In genomic region chr6:87277123-87277522, GRCh38 we compare ENCODE assay signal across 9 cellular contexts. TPM values are rescaled to one million over a fixed set of nuclear protein-coding genes. Genes with fewer than 3 reads are reported as not detected.
DNase-seq lines count a peak whose midpoint lies in the region; ATAC-seq, FAIRE-seq and TF ChIP-seq lines count a peak whose summit lies in the region.
"Had no signal": no experiment of that assay in that cellular context is flagged by ENCODE, and none has a peak within 500 bp of the region (broad histone marks: within the 10 kb centered on the region; RNA-seq: fewer than 3 reads in every experiment).

No MANE protein-coding gene starts in this region.

- no peak overlapping the region for H3K23ac ChIP-seq in H1 (ENCODE audit: insufficient read length)

- no peaks in the 10 kb centered on the region for H4K20me1 ChIP-seq in H1 (replicated peaks in 1 of 2; ENCODE audit: control insufficient read depth in 1 of 2, insufficient read depth in 2 of 2, low read length in 2 of 2)

- no peaks in the 10 kb centered on the region for H3K36me3 ChIP-seq in H1 (ENCODE audit: control insufficient read depth in 2 of 4, insufficient read depth in 4 of 4, low read length in 3 of 4)

- no peaks in the 10 kb centered on the region for H3K4me1 ChIP-seq in A549
- H3K4me1 ChIP-seq in H1 (replicated peaks in 1 of 4; ENCODE audit: control insufficient read depth in 3 of 4, insufficient read depth in 4 of 4, low read length in 3 of 4): no peaks in the 10 kb centered on the region

- peak; percentile 66 to 83; a peak in 3 of 6 replicates for ATAC-seq in A549
- ATAC-seq in natural killer cell: no peak

- no peaks in the 10 kb centered on the region; the same call in 1 of the 2 replicates for H3K23me2 ChIP-seq in H1 (ENCODE audit: low read depth, low read length)

- CTCF ChIA-PET in A549 (lab: Yijun Ruan, JAX) (interaction anchor here (1.1 to 2.1 kb wide), 3 partner anchors 10 to 137 kb away, joined by 3 to 6 read pairs (median 3); no protein-coding TSS in a partner anchor), H1 (lab: Charles Lee; ENCODE audit: partially characterized antibody) (interaction anchor here (0.6 to 4.7 kb wide), 9 partner anchors 11 to 511 kb away, joined by 3 to 24 read pairs (median 5); no protein-coding TSS in a partner anchor)

- no peaks in the 10 kb centered on the region for H3K9me3 Mint-ChIP-seq in activated T-cell treated with anti-CD3 and anti-CD28 coated beads, Interleukin-2, amount 50 U/mL, for 24 hours
- H3K9me3 Mint-ChIP-seq in natural killer cell: no peaks in the 10 kb centered on the region

- TF ChIP-seq CTCF in A549 (IDR thresholded peaks at IDR 0.05) (peak; percentile 27; the same call in 1 of the 3 replicates), H1 (IDR thresholded peaks at IDR 0.05; ENCODE audit: control extremely low read depth in 1 of 3, insufficient read depth in 1 of 3, low read depth in 1 of 3, low read length in 3 of 3) (peak in 2 of 3 experiments; percentile 4 to 19; a peak in 2 of 4 replicates), GM20000 (IDR thresholded peaks at IDR 0.05; ENCODE audit: extremely low read depth, missing control alignments) (no peak), natural killer cell (IDR thresholded peaks at IDR 0.05) (no peak)

- no peak overlapping the region for H4K91ac ChIP-seq in H1 (replicated peaks; ENCODE audit: insufficient read length, low read length)

- TF ChIP-seq EP300 in A549 (IDR thresholded peaks at IDR 0.05) (no peak), H1 (IDR thresholded peaks at IDR 0.05; ENCODE audit: borderline replicate concordance in 1 of 2, low read depth in 2 of 2, low read length in 2 of 2) (no peak)

- H3K27ac ChIP-seq in A549 (no peak overlapping the region), H1 (ENCODE audit: low read depth, low read length) (no peak overlapping the region)

- no peaks in the 10 kb centered on the region for H3K27me3 ChIP-seq in H1 (replicated peaks in 1 of 4; ENCODE audit: control insufficient read depth in 3 of 4, extremely low read depth in 1 of 4, insufficient read depth in 3 of 4, low read length in 3 of 4)

- no peak overlapping the region for H2BK20ac ChIP-seq in H1 (ENCODE audit: low read length)

- H3K4me3 Mint-ChIP-seq in activated T-cell treated with anti-CD3 and anti-CD28 coated beads, Interleukin-2, amount 50 U/mL, for 24 hours: no peak overlapping the region
- no peak overlapping the region for H3K4me3 Mint-ChIP-seq in natural killer cell

- peaks cover 12% of the 10 kb centered on the region for H3K4me1 Mint-ChIP-seq in activated T-cell treated with anti-CD3 and anti-CD28 coated beads, Interleukin-2, amount 50 U/mL, for 24 hours (ENCODE audit: low read depth)
- H3K4me1 Mint-ChIP-seq in natural killer cell: peaks cover 4 to 5% of the 10 kb centered on the region in 2 donors

- H3K9ac ChIP-seq in H1 (replicated peaks in 1 of 4; ENCODE audit: extremely low read depth in 1 of 4, low read depth in 3 of 4, low read length in 3 of 4): no peak overlapping the region

- H4K8ac ChIP-seq in H1 (ENCODE audit: extremely low read depth, insufficient read depth, low read length): no peak overlapping the region

- POLR2A ChIA-PET in A549 (lab: Yijun Ruan, JAX): no interaction called here
- POLR2A ChIA-PET in H1 (lab: Charles Lee; ENCODE audit: partially characterized antibody): interaction anchor here (0.6 to 1.0 kb wide), 2 partner anchors 10 to 89 kb away, joined by 3 read pairs; no protein-coding TSS in a partner anchor

- no peak for TF ChIP-seq POLR2A in A549 (IDR thresholded peaks at IDR 0.05; ENCODE audit: low read length)
- TF ChIP-seq POLR2A in GM12892 (IDR thresholded peaks at IDR 0.05; ENCODE audit: low read depth, low read length): no peak
- no peak for TF ChIP-seq POLR2A in H1 (IDR thresholded peaks at IDR 0.05; ENCODE audit: control extremely low read depth in 1 of 2, low read depth in 2 of 2, low read length in 2 of 2)

- TF ChIP-seq RAD21 in A549 (conservative IDR thresholded peaks at IDR 0.05 in 1 of 2, IDR thresholded peaks at IDR 0.05 in 1 of 2): peak; percentile 35 to 53; a peak in 2 of 5 replicates
- peak; percentile 39 to 45 for TF ChIP-seq RAD21 in H1 (IDR thresholded peaks at IDR 0.05 in 1 of 2, conservative IDR thresholded peaks at IDR 0.05 in 1 of 2; ENCODE audit: low read depth in 2 of 2, low read length in 2 of 2)

- no peak overlapping the region for H3K18ac ChIP-seq in H1 (ENCODE audit: extremely low read depth, low read length)

- no peak overlapping the region for H2BK5ac ChIP-seq in H1 (ENCODE audit: low read depth, low read length)

- intact Hi-C loops in natural killer cell (cut with micrococcal nuclease): no loop called here

- H3K79me2 ChIP-seq in H1 (ENCODE audit: control insufficient read depth in 1 of 2, insufficient read depth in 2 of 2, low read length in 2 of 2): no peaks in the 10 kb centered on the region

- no peak overlapping the region for H2BK120ac ChIP-seq in H1 (replicated peaks; ENCODE audit: low read depth, low read length)

- no peak overlapping the region for H4K5ac ChIP-seq in H1 (ENCODE audit: insufficient read length, low read depth, low read length)

- H3K56ac ChIP-seq in H1 (replicated peaks; ENCODE audit: insufficient read length, low read depth, low read length): no peak overlapping the region

- H3K9me3 ChIP-seq in A549 (no peaks in the 10 kb centered on the region), H1 (ENCODE audit: insufficient read depth in 2 of 2, low read depth in 1 of 2, low read length in 1 of 2) (no peaks in the 10 kb centered on the region)

- no peaks in the 10 kb centered on the region for H3K79me1 ChIP-seq in H1 (ENCODE audit: low read depth, low read length)

- H2AFZ ChIP-seq in H1 (ENCODE audit: low read length): no peak overlapping the region

- H3K14ac ChIP-seq in H1 (ENCODE audit: insufficient read length): no peak overlapping the region

- H3K4me3 ChIP-seq in A549 (no peak overlapping the region), H1 (ENCODE audit: extremely low read depth in 1 of 4, insufficient read depth in 2 of 4, low read depth in 3 of 4, low read length in 4 of 4) (no peak overlapping the region)

- H3K27me3 Mint-ChIP-seq in activated T-cell treated with anti-CD3 and anti-CD28 coated beads, Interleukin-2, amount 50 U/mL, for 24 hours: no peaks in the 10 kb centered on the region
- H3K27me3 Mint-ChIP-seq in natural killer cell (ENCODE audit: low read depth in 2 of 2): no peaks in the 10 kb centered on the region

- H3K36me3 Mint-ChIP-seq in activated T-cell treated with anti-CD3 and anti-CD28 coated beads, Interleukin-2, amount 50 U/mL, for 24 hours (ENCODE audit: low read depth): no peaks in the 10 kb centered on the region
- no peaks in the 10 kb centered on the region for H3K36me3 Mint-ChIP-seq in natural killer cell

- no peak overlapping the region for H3K4ac ChIP-seq in H1 (replicated peaks; ENCODE audit: insufficient read length, low read depth, low read length)

- DNase-seq in A549 (ENCODE audit: low read depth in 1 of 2, low spot score in 1 of 2): peak in 1 of 2 experiments; percentile 39
- no peak for DNase-seq in GM12892 (ENCODE audit: insufficient read length)
- DNase-seq in NCI-H460 (ENCODE audit: extremely low read depth, low read depth): peak; percentile 29
- DNase-seq in H1 (ENCODE audit: low read depth in 1 of 2, low spot score in 2 of 2): no peak
- no peak for DNase-seq in GM20000 (ENCODE audit: low spot score)
- no peak for DNase-seq in activated T-cell treated with anti-CD3 and anti-CD28 coated beads, Interleukin-2, amount 50 U/mL, for 24 hours
- no peak for DNase-seq in activated CD4-positive, alpha-beta T cell treated with anti-CD3 and anti-CD28 coated beads for 1 hour
- DNase-seq in natural killer cell: no peak
- DNase-seq: activated naive CD4-positive, alpha-beta T cell treated with Interleukin-2 at 50 U/mL for 16 hours had no signal

- no peak overlapping the region for H2BK15ac ChIP-seq in H1 (ENCODE audit: low read length)

- H2AK5ac ChIP-seq in H1 (ENCODE audit: low read depth, low read length): no peak overlapping the region

- H3K4me2 ChIP-seq in A549: no peak overlapping the region
- H3K4me2 ChIP-seq in H1 (ENCODE audit: insufficient read depth in 1 of 2, low read depth in 2 of 2, low read length in 2 of 2): no peak overlapping the region

- FAIRE-seq in A549 (lab: Jason Lieb, UNC) (no peak), GM12892 (lab: Jason Lieb, UNC) (peak; percentile 50), H1 (lab: Jason Lieb, UNC) (no peak)

- H3K27ac Mint-ChIP-seq in activated T-cell treated with anti-CD3 and anti-CD28 coated beads, Interleukin-2, amount 50 U/mL, for 24 hours: no peak overlapping the region
- no peak overlapping the region for H3K27ac Mint-ChIP-seq in natural killer cell

- no peak overlapping the region for H2BK12ac ChIP-seq in H1 (ENCODE audit: low read depth, low read length)

RNA-seq across cellular contexts. Expression of gene SMIM8, which starts 45.3 kb away (rescaled TPM):
- polyA plus RNA-seq in A549 (2011; rRNA removed) (4.7 and 6.9 TPM in 2 replicates), A549 (2017; fragmentation: RNase III; extraction: RNeasy Plus Mini Kit Qiagen cat#74134 plus additional on column Dnase treatment) (2.8 to 3.1 TPM (median 2.9 TPM) in 3 replicates), H1 (2011; rRNA removed) (1.6 and 3.0 TPM in 2 replicates)
- polyA plus RNA-seq in A549 (2012; cell fraction: cytosol; rRNA removed): 1.2 TPM in 2 replicates
- polyA plus RNA-seq in A549 (2012; cell fraction: nucleus; rRNA removed): 0.85 and 1.6 TPM in 2 replicates
- 1.4 TPM in 2 replicates for polyA minus RNA-seq in A549 (2011; rRNA and poly(A)+ RNA removed)
- polyA plus RNA-seq in GM12892 (2012; ENCODE audit: missing spikeins): 11.0 TPM
- 6.4 and 8.0 TPM in 2 replicates for total RNA-seq in NCI-H460 (2014; rRNA removed; shearing (Covaris generic))
- polyA plus RNA-seq in NCI-H460 (2014; cell fraction: nucleus; rRNA removed): 8.7 and 10.9 TPM in 2 replicates
- total RNA-seq in H1 (2021; fragmentation: NEBNext Ultra II Directional; extraction: Animal tissue kit (Norgen Biotek cat#: 25700)): 8.6 and 10.7 TPM in 2 replicates
- polyA plus RNA-seq in H1 (2011; cell fraction: cytosol; rRNA removed): 3.9 TPM
- 2.4 TPM for polyA plus RNA-seq in H1 (2011; cell fraction: nucleus; rRNA removed)
- polyA plus RNA-seq in H1 (2012, experiment 1 of 2): 5.1 to 10.4 TPM (median 6.4 TPM) in 4 replicates
- polyA plus RNA-seq in H1 (2012, experiment 2 of 2): 0.96 TPM
- 6.4 TPM for polyA plus RNA-seq in H1 (2013, experiment 1 of 2)
- 6.2 TPM for polyA plus RNA-seq in H1 (2013, experiment 2 of 2)
- 2.0 and 2.2 TPM in 2 replicates for polyA minus RNA-seq in H1 (2011; rRNA and poly(A)+ RNA removed)
- 2.9 TPM for polyA minus RNA-seq in H1 (2011; cell fraction: cytosol; rRNA and poly(A)+ RNA removed)
- 9.9 TPM for polyA minus RNA-seq in H1 (2011; cell fraction: nucleus; rRNA and poly(A)+ RNA removed)
- 10 to 100 TPM in 1 of 3 donors, 1 to 10 TPM in 2; 8.0 to 11.1 (median 9.5) TPM for total RNA-seq in natural killer cell

RNA-seq across cellular contexts. Expression of gene GJB7, which starts 52.0 kb away (rescaled TPM):
- polyA plus RNA-seq in A549 (2011; rRNA removed) (not detected in 2 replicates), A549 (2017; fragmentation: RNase III; extraction: RNeasy Plus Mini Kit Qiagen cat#74134 plus additional on column Dnase treatment) (not detected in 3 replicates), H1 (2011; rRNA removed) (0.41 and 0.65 TPM in 2 replicates)
- polyA plus RNA-seq in A549 (2012; cell fraction: cytosol; rRNA removed): not detected in 2 replicates
- polyA plus RNA-seq in A549 (2012; cell fraction: nucleus; rRNA removed): not detected in 2 replicates
- polyA minus RNA-seq in A549 (2011; rRNA and poly(A)+ RNA removed): not detected in 2 replicates
- not detected for polyA plus RNA-seq in GM12892 (2012; ENCODE audit: missing spikeins)
- total RNA-seq in NCI-H460 (2014; rRNA removed; shearing (Covaris generic)): 5.3 and 6.0 TPM in 2 replicates
- 0.79 and 2.9 TPM in 2 replicates for polyA plus RNA-seq in NCI-H460 (2014; cell fraction: nucleus; rRNA removed)
- total RNA-seq in H1 (2021; fragmentation: NEBNext Ultra II Directional; extraction: Animal tissue kit (Norgen Biotek cat#: 25700)): 0.63 and 0.99 TPM in 2 replicates
- polyA plus RNA-seq in H1 (2011; cell fraction: cytosol; rRNA removed): 0.79 TPM
- 0.16 TPM for polyA plus RNA-seq in H1 (2011; cell fraction: nucleus; rRNA removed)
- 0.87 to 1.5 TPM (median 1.0 TPM) in 4 replicates for polyA plus RNA-seq in H1 (2012, experiment 1 of 2)
- 0.26 TPM for polyA plus RNA-seq in H1 (2012, experiment 2 of 2)
- 0.83 TPM for polyA plus RNA-seq in H1 (2013, experiment 1 of 2)
- 0.79 TPM for polyA plus RNA-seq in H1 (2013, experiment 2 of 2)
- polyA minus RNA-seq in H1 (2011; rRNA and poly(A)+ RNA removed): 0.60 and 1.1 TPM in 2 replicates
- polyA minus RNA-seq in H1 (2011; cell fraction: cytosol; rRNA and poly(A)+ RNA removed): 0.95 TPM
- 0.30 TPM for polyA minus RNA-seq in H1 (2011; cell fraction: nucleus; rRNA and poly(A)+ RNA removed)
- not detected for total RNA-seq in natural killer cell

Comparison
In these comparisons a context has a peak if more than half of its experiments do, and no peak if none do; other contexts are left out.
1. ATAC-seq: peak in A549 (2 of 2); none in natural killer cell (0 of 3).
2. CTCF ChIP-seq: peak in A549 (single experiment) and H1 (2 of 3); none in GM20000 (single experiment) and natural killer cell (single experiment).
3. Of the 18 proteins assayed by ChIP-seq in both H1 and A549: peak only in H1: none; only in A549: none; in both: CTCF and RAD21; in neither: 16.